10 cellular contexts compared by ENCODE assay signal in genomic region chr17:48690655-48691054, GRCh38. TPM values are rescaled to one million over a fixed set of nuclear protein-coding genes. Genes with fewer than 3 reads are reported as not detected.
"Had no signal": no experiment of that assay in that cellular context is flagged by ENCODE, and none has a peak within 500 bp of the region (broad histone marks: within the 10 kb centered on the region; RNA-seq: fewer than 3 reads in every experiment).

No MANE protein-coding gene starts in this region.

- H3K27ac Mint-ChIP-seq: GM23338, H9 had no signal

- ATAC-seq: GM23338 had no signal

- H2AFZ ChIP-seq: GM23338 had no signal

- H3K4me2 ChIP-seq: GM23338, KMS-11 had no signal

- H3K4me3 ChIP-seq: GM23338 had no signal

- H3K27ac ChIP-seq: HL-60, KMS-11 had no signal

- FAIRE-seq: H1, H54 had no signal

- H3K9ac ChIP-seq: KMS-11 had no signal

- H3K4me3 Mint-ChIP-seq: GM23338, H9 had no signal

- DNase-seq: H9, HCEC 1CT, IMR-90, KBM-7 had no signal

- H3K4me1 Mint-ChIP-seq: GM23338, H9 had no signal

RNA-seq across cellular contexts. Expression of gene PRAC1, which starts 31.7 kb away (rescaled TPM):
- total RNA-seq: GM23338, H1, H9, HT1080, IMR-90 had no signal
- polyA plus RNA-seq: GM23338, H1, IMR-90 had no signal

RNA-seq across cellular contexts. Expression of gene PRAC2, which starts 32.3 kb away (rescaled TPM):
- total RNA-seq: GM23338, H1, H9, HT1080, IMR-90 had no signal
- polyA plus RNA-seq: GM23338, H1, IMR-90 had no signal

RNA-seq across cellular contexts. Expression of gene HOXB13, which starts 37.9 kb away (rescaled TPM):
- total RNA-seq: GM23338, H1, H9, IMR-90 had no signal
- polyA plus RNA-seq: GM23338, H1, IMR-90 had no signal
